In genomic region chr19:6516659-6517291, GRCh38 we compare ENCODE assay signal across 8 cellular contexts. TPM values are rescaled to one million over a fixed set of nuclear protein-coding genes. Genes with fewer than 3 reads are reported as not detected.
DNase-seq lines count a peak whose midpoint lies in the region; ATAC-seq lines count a peak whose summit lies in the region.

No MANE protein-coding gene starts in this region.

- peak overlapping the region; percentile 89 for H3K4me3 Mint-ChIP-seq in activated naive CD4-positive, alpha-beta T cell treated with anti-CD3 and anti-CD28 coated beads, Interleukin-2, amount 10 ng/mL, durations not matched to agents 7 days and 5 days

- peaks cover 34% of the 10 kb centered on the region for H3K4me1 Mint-ChIP-seq in activated naive CD4-positive, alpha-beta T cell treated with anti-CD3 and anti-CD28 coated beads, Interleukin-2, amount 10 ng/mL, durations not matched to agents 7 days and 5 days

- H3K27me3 ChIP-seq in subcutaneous abdominal adipose tissue (ENCODE audit: control insufficient read depth in 5 of 5, insufficient read depth in 4 of 5, low read length in 5 of 5), result peaks cover 0 to 6% (median 5%) of the 10 kb centered on the region in 5 donors

- H3K9ac ChIP-seq in subcutaneous abdominal adipose tissue (ENCODE audit: low read length in 5 of 5), result peak overlapping the region in 4 of 5 donors; percentile 62 to 85 (median 72)

- no peaks in the 10 kb centered on the region for H3K9me3 Mint-ChIP-seq in activated naive CD4-positive, alpha-beta T cell treated with anti-CD3 and anti-CD28 coated beads, Interleukin-2, amount 10 ng/mL, durations not matched to agents 7 days and 5 days

- H3K27ac Mint-ChIP-seq in activated naive CD4-positive, alpha-beta T cell treated with anti-CD3 and anti-CD28 coated beads, Interleukin-2, amount 10 ng/mL, durations not matched to agents 7 days and 5 days, result peak overlapping the region; percentile 89

- peak overlapping the region; percentile 50 for H3K27ac ChIP-seq in subcutaneous abdominal adipose tissue (ENCODE audit: low read depth, low read length)

- H3K4me1 ChIP-seq in subcutaneous abdominal adipose tissue (ENCODE audit: control insufficient read depth in 5 of 5, insufficient read depth in 5 of 5, low read length in 5 of 5), result peaks cover 0 to 27% (median 15%) of the 10 kb centered on the region in 5 donors

- peak; percentile 49 for ATAC-seq in GM21515 (IDR thresholded peaks at IDR 0.05; ENCODE audit: unreplicated experiment)

- H3K36me3 ChIP-seq in subcutaneous abdominal adipose tissue (ENCODE audit: control insufficient read depth in 5 of 5, insufficient read depth in 5 of 5, low read length in 5 of 5), result no peaks in the 10 kb centered on the region

- no peaks in the 10 kb centered on the region for H3K36me3 Mint-ChIP-seq in activated naive CD4-positive, alpha-beta T cell treated with anti-CD3 and anti-CD28 coated beads, Interleukin-2, amount 10 ng/mL, durations not matched to agents 7 days and 5 days

- CTCF ChIA-PET in activated naive CD4-positive, alpha-beta T cell treated with anti-CD3 and anti-CD28 coated beads, Interleukin-2, amount 10 ng/mL, durations not matched to agents 7 days and 5 days (lab: Charles Lee), result interaction anchor here (0.6 to 3.0 kb wide), 21 partner anchors 12 to 351 kb away, joined by 3 to 33 read pairs (median 4); partner anchors contain the start of genes DENND1C and GPR108

- H3K27me3 Mint-ChIP-seq in activated naive CD4-positive, alpha-beta T cell treated with anti-CD3 and anti-CD28 coated beads, Interleukin-2, amount 10 ng/mL, durations not matched to agents 7 days and 5 days, result peaks cover 23% of the 10 kb centered on the region

- DNase-seq in COLO829 (ENCODE audit: low spot score) (peak; percentile 82), Kasumi-1 (lab: John Stamatoyannopoulos, UW) (peak; percentile 85 to 87), SK-N-DZ (ENCODE audit: low spot score) (peak; percentile 68), globus pallidus (ENCODE audit: low spot score) (peak; percentile 91), nucleus accumbens (lab: John Stamatoyannopoulos, UW) (peak in 54 of 56 donors; percentile 43 to 96 (median 80))
- peak; percentile 94 for DNase-seq in activated naive CD4-positive, alpha-beta T cell treated with anti-CD3 and anti-CD28 coated beads, Interleukin-2, amount 10 ng/mL, durations not matched to agents 7 days and 5 days

- H3K9me3 ChIP-seq in subcutaneous abdominal adipose tissue (ENCODE audit: control insufficient read depth in 5 of 5, low read length in 5 of 5), result no peaks in the 10 kb centered on the region

- peak overlapping the region; percentile 70 to 86 (median 77) for H3K4me3 ChIP-seq in subcutaneous abdominal adipose tissue (ENCODE audit: low read depth in 1 of 5, low read length in 5 of 5)

RNA-seq across cellular contexts. Expression of gene TNFSF9, which starts 14.1 kb away (rescaled TPM):
- polyA plus RNA-seq in SK-N-DZ (2014; cell fraction: cytosol; rRNA removed), result 0.08 and 0.29 TPM in 2 replicates
- polyA plus RNA-seq in SK-N-DZ (2014; cell fraction: nucleus; rRNA removed), result not detected in 2 replicates

RNA-seq across cellular contexts. Expression of gene TUBB4A, which starts 14.7 kb away (rescaled TPM):
- polyA plus RNA-seq in SK-N-DZ (2014; cell fraction: cytosol; rRNA removed), result 8.0 and 9.6 TPM in 2 replicates
- polyA plus RNA-seq in SK-N-DZ (2014; cell fraction: nucleus; rRNA removed), result 2.2 and 3.8 TPM in 2 replicates

RNA-seq across cellular contexts. Expression of gene DENND1C, which starts 35.2 kb away (rescaled TPM):
- not detected in 2 replicates for polyA plus RNA-seq in SK-N-DZ (2014; cell fraction: cytosol; rRNA removed)
- 0.72 TPM in 1 of 2 replicates, not detected in the other for polyA plus RNA-seq in SK-N-DZ (2014; cell fraction: nucleus; rRNA removed)

RNA-seq across cellular contexts. Expression of gene CRB3, which starts 52.7 kb away (rescaled TPM):
- not detected in 2 replicates for polyA plus RNA-seq in SK-N-DZ (2014; cell fraction: cytosol; rRNA removed)
- not detected in 2 replicates for polyA plus RNA-seq in SK-N-DZ (2014; cell fraction: nucleus; rRNA removed)

RNA-seq across cellular contexts. Expression of gene SLC25A23, which starts 57.2 kb away (rescaled TPM):
- polyA plus RNA-seq in SK-N-DZ (2014; cell fraction: cytosol; rRNA removed), result 52.5 and 72.5 TPM in 2 replicates
- polyA plus RNA-seq in SK-N-DZ (2014; cell fraction: nucleus; rRNA removed), result 27.0 and 37.3 TPM in 2 replicates

Comparison
In these comparisons a context has a peak if more than half of its experiments do, and no peak if none do; other contexts are left out.
1. Peak in every context shown above with its lines: DNase-seq, ATAC-seq, H3K4me3 ChIP-seq and H3K27ac ChIP-seq.